ENCODE assay signal across 13 cellular contexts in genomic region chr17:49146620-49147306, GRCh38. TPM values are rescaled to one million over a fixed set of nuclear protein-coding genes. Genes with fewer than 3 reads are reported as not detected.
DNase-seq lines count a peak whose midpoint lies in the region; FAIRE-seq and TF ChIP-seq lines count a peak whose summit lies in the region.
"Had no signal": no experiment of that assay in that cellular context is flagged by ENCODE, and none has a peak within 500 bp of the region (broad histone marks: within the 10 kb centered on the region; RNA-seq: fewer than 3 reads in every experiment).

No MANE protein-coding gene starts in this region.

- no peak overlapping the region for H3K27ac Mint-ChIP-seq in activated naive CD8-positive, alpha-beta T cell treated with anti-CD3 and anti-CD28 coated beads for 36 hours
- H3K27ac Mint-ChIP-seq: activated CD4-positive, alpha-beta T cell treated with anti-CD3 and anti-CD28 coated beads, Interleukin-2, amount 10 ng/mL, durations not matched to agents 7 days and 5 days had no signal

- H3K36me3 ChIP-seq in brain microvascular endothelial cell (replicated peaks): no peaks in the 10 kb centered on the region
- H3K36me3 ChIP-seq in keratinocyte (ENCODE audit: control insufficient read depth in 2 of 2, extremely low read depth in 1 of 2, insufficient read depth in 2 of 2, low read length in 2 of 2): no peaks in the 10 kb centered on the region

- no peaks in the 10 kb centered on the region for H3K9me3 ChIP-seq in keratinocyte (ENCODE audit: control insufficient read depth, low read depth, low read length)

- no peak overlapping the region for H3K4me3 ChIP-seq in brain microvascular endothelial cell (ENCODE audit: low read depth, low read length)
- no peak overlapping the region for H3K4me3 ChIP-seq in keratinocyte (ENCODE audit: control insufficient read depth in 2 of 3, extremely low read depth in 1 of 3, insufficient read depth in 2 of 3, low read depth in 1 of 3, low read length in 3 of 3)

- in situ Hi-C loops in brain microvascular endothelial cell (cut with HindIII; ENCODE audit: low pct_ligation_motif_present, low sequenced_read_pairs): no loop called here
- in situ Hi-C loops in G401 (cut with HindIII; ENCODE audit: low sequenced_read_pairs): no loop called here

- no peaks in the 10 kb centered on the region for H3K9me1 ChIP-seq in keratinocyte (ENCODE audit: control insufficient read depth, extremely low read depth, insufficient read depth, low read length)

- peak overlapping the region; percentile 65 for H2AFZ ChIP-seq in keratinocyte (ENCODE audit: control insufficient read depth, low read length)

- TF ChIP-seq CTCF in brain microvascular endothelial cell (IDR thresholded peaks at IDR 0.05; ENCODE audit: low read depth, low read length, missing control alignments) (no peak), keratinocyte (optimal IDR thresholded peaks at IDR 0.05 in 1 of 3, IDR thresholded peaks at IDR 0.05 in 1 of 3, conservative IDR thresholded peaks at IDR 0.05 in 1 of 3; ENCODE audit: extremely low read depth in 1 of 3, insufficient read depth in 2 of 3, low read length in 3 of 3) (no peak)

- FAIRE-seq in HTR-8/SVneo (lab: Jason Lieb, UNC) (peak; percentile 54), keratinocyte (lab: Jason Lieb, UNC) (peak; percentile 75)
- FAIRE-seq: endometrium had no signal

- no peaks in the 10 kb centered on the region for H3K36me3 Mint-ChIP-seq in activated naive CD8-positive, alpha-beta T cell treated with anti-CD3 and anti-CD28 coated beads for 36 hours
- H3K36me3 Mint-ChIP-seq: CD8-positive, alpha-beta memory T cell had no signal

- H3K9me3 Mint-ChIP-seq in activated naive CD8-positive, alpha-beta T cell treated with anti-CD3 and anti-CD28 coated beads for 36 hours: no peaks in the 10 kb centered on the region
- H3K9me3 Mint-ChIP-seq: activated CD4-positive, alpha-beta T cell treated with anti-CD3 and anti-CD28 coated beads, Interleukin-2, amount 10 ng/mL, durations not matched to agents 7 days and 5 days; CD8-positive, alpha-beta memory T cell had no signal

- peaks cover 8% of the 10 kb centered on the region for H3K4me1 ChIP-seq in keratinocyte (ENCODE audit: control insufficient read depth, extremely low read depth, insufficient read depth, low read length)

- H3K4me3 Mint-ChIP-seq in activated naive CD8-positive, alpha-beta T cell treated with anti-CD3 and anti-CD28 coated beads for 36 hours: no peak overlapping the region
- H3K4me3 Mint-ChIP-seq: activated CD4-positive, alpha-beta T cell treated with anti-CD3 and anti-CD28 coated beads, Interleukin-2, amount 10 ng/mL, durations not matched to agents 7 days and 5 days; CD8-positive, alpha-beta memory T cell had no signal

- peak overlapping the region; percentile 22 for H3K9ac ChIP-seq in keratinocyte (ENCODE audit: control insufficient read depth, extremely low read depth, insufficient read depth, low read length)

- no peaks in the 10 kb centered on the region for H4K20me1 ChIP-seq in keratinocyte (ENCODE audit: control insufficient read depth, extremely low read depth, insufficient read depth, low read length)

- peaks cover 33% of the 10 kb centered on the region for H3K27me3 Mint-ChIP-seq in activated naive CD8-positive, alpha-beta T cell treated with anti-CD3 and anti-CD28 coated beads for 36 hours

- DNase-seq in AG08396 (ENCODE audit: low spot score) (peak; percentile 92), HTR-8/SVneo (ENCODE audit: insufficient read length, low spot score) (peak; percentile 97), brain microvascular endothelial cell (peak; percentile 98), keratinocyte (ENCODE audit: low read depth, low spot score) (peak; percentile 94), G401 (ENCODE audit: low spot score) (no peak), OCI-M1 (lab: John Stamatoyannopoulos, UW) (no peak), NCI-H187 treated with DMSO at 0.1 percent for 48 hours (lab: John Stamatoyannopoulos, UW) (no peak)
- DNase-seq in activated naive CD8-positive, alpha-beta T cell treated with anti-CD3 and anti-CD28 coated beads for 36 hours: no peak
- DNase-seq: activated CD4-positive, alpha-beta T cell treated with anti-CD3 and anti-CD28 coated beads, Interleukin-2, amount 10 ng/mL, durations not matched to agents 7 days and 5 days; activated naive CD4-positive, alpha-beta T cell; CD8-positive, alpha-beta memory T cell; left ventricle myocardium superior had no signal

- H3K4me1 Mint-ChIP-seq in activated naive CD8-positive, alpha-beta T cell treated with anti-CD3 and anti-CD28 coated beads for 36 hours: no peaks in the 10 kb centered on the region
- H3K4me1 Mint-ChIP-seq: activated CD4-positive, alpha-beta T cell treated with anti-CD3 and anti-CD28 coated beads, Interleukin-2, amount 10 ng/mL, durations not matched to agents 7 days and 5 days; CD8-positive, alpha-beta memory T cell had no signal

- H3K27me3 ChIP-seq in brain microvascular endothelial cell (replicated peaks) (no peaks in the 10 kb centered on the region), keratinocyte (ENCODE audit: control insufficient read depth, extremely low read depth, insufficient read depth, low read length) (no peaks in the 10 kb centered on the region)

- no peaks in the 10 kb centered on the region for H3K79me2 ChIP-seq in keratinocyte (ENCODE audit: control insufficient read depth, insufficient read depth, low read length)

- H3K27ac ChIP-seq in brain microvascular endothelial cell (peak overlapping the region; percentile 59), keratinocyte (ENCODE audit: control insufficient read depth, insufficient read depth, low read length) (peak overlapping the region; percentile 83)

- dilution Hi-C loops in keratinocyte (cut with MboI; ENCODE audit: extremely low pct_ligation_motif_present, low sequenced_read_pairs): no loop called here

- peak overlapping the region; percentile 63 for H3K4me2 ChIP-seq in keratinocyte (ENCODE audit: control insufficient read depth, extremely low read depth, insufficient read depth, low read depth, low read length)

RNA-seq across cellular contexts. Expression of gene B4GALNT2, which starts 14.2 kb away (rescaled TPM):
- 0.01 to 0.32 TPM (median 0.08 TPM) in 3 replicates for polyA plus RNA-seq in keratinocyte
- 0.34 TPM for polyA plus RNA-seq in keratinocyte (2011; ENCODE audit: low read depth)
- 0.10 and 0.12 TPM in 2 replicates for polyA plus RNA-seq in keratinocyte (2011; cell fraction: cytosol; rRNA removed)
- polyA plus RNA-seq in keratinocyte (2011; cell fraction: nucleus; rRNA removed): 0.34 and 0.53 TPM in 2 replicates
- polyA plus RNA-seq in keratinocyte (2012; ENCODE audit: low replicate concordance): 0.06 and 0.17 TPM in 2 replicates
- polyA minus RNA-seq in keratinocyte: 0.06 to 0.52 TPM (median 0.26 TPM) in 3 replicates
- polyA minus RNA-seq in keratinocyte (2011; cell fraction: cytosol; rRNA and poly(A)+ RNA removed): not detected
- 0.11 and 0.16 TPM in 2 replicates for polyA minus RNA-seq in keratinocyte (2011; cell fraction: nucleus; rRNA and poly(A)+ RNA removed)
- not detected in 2 replicates for total RNA-seq in G401 (2014; rRNA removed; shearing (Covaris generic))
- not detected for total RNA-seq in activated naive CD8-positive, alpha-beta T cell treated with anti-CD3 and anti-CD28 coated beads for 36 hours
- total RNA-seq: activated CD4-positive, alpha-beta T cell treated with anti-CD3 and anti-CD28 coated beads, Interleukin-2, amount 10 ng/mL, durations not matched to agents 7 days and 5 days; CD8-positive, alpha-beta memory T cell; left ventricle myocardium superior had no signal
- polyA plus RNA-seq: CD8-positive, alpha-beta memory T cell had no signal

Comparison
In these comparisons a context has a peak if more than half of its experiments do, and no peak if none do; other contexts are left out.
1. DNase-seq: peak in AG08396 (single experiment), HTR-8/SVneo (single experiment), brain microvascular endothelial cell (single experiment) and keratinocyte (single experiment); none in G401 (single experiment), activated naive CD8-positive, alpha-beta T cell treated with anti-CD3 and anti-CD28 coated beads for 36 hours (single experiment), OCI-M1 (single experiment) and NCI-H187 treated with DMSO at 0.1 percent for 48 hours (single experiment).